In genomic region chr12:2805146-2805525, GRCh38 we compare ENCODE assay signal across 26 cellular contexts. TPM values are rescaled to one million over a fixed set of nuclear protein-coding genes. Genes with fewer than 3 reads are reported as not detected.
A peak's percentile ranks its signal among the peaks of the same experiment; 100 is the strongest.
DNase-seq lines count a peak whose midpoint lies in the region; ATAC-seq and TF ChIP-seq lines count a peak whose summit lies in the region.
"Had no signal": no experiment of that assay in that cellular context is flagged by ENCODE, and none has a peak within 500 bp of the region (broad histone marks: within the 10 kb centered on the region; RNA-seq: fewer than 3 reads in every experiment).

No MANE protein-coding gene starts in this region.

- no peaks in the 10 kb centered on the region for H3K27me3 Mint-ChIP-seq in activated T-cell treated with anti-CD3 and anti-CD28 coated beads, Interleukin-2, amount 50 U/mL, for 72 hours (ENCODE audit: low read depth)
- no peaks in the 10 kb centered on the region for H3K27me3 Mint-ChIP-seq in stimulated activated naive B cell treated with anti-CD40 and anti-IgM and Interleukin-4, amounts not matched to agents 10 μg/mL and 1 μg/mL and 100 μg/mL, for 72 hours
- H3K27me3 Mint-ChIP-seq: activated T-helper 17 cell treated with anti-CD3 and anti-CD28 coated beads, Interleukin-2, amount 50 U/mL, for 72 hours; CD4-positive, CD25-positive, alpha-beta regulatory T cell; central memory CD8-positive, alpha-beta T cell; naive thymus-derived CD4-positive, alpha-beta T cell had no signal

- peak overlapping the region; percentile 21 for H3K27ac Mint-ChIP-seq in activated T-cell treated with anti-CD3 and anti-CD28 coated beads, Interleukin-2, amount 50 U/mL, for 72 hours
- peak overlapping the region; percentile 95 for H3K27ac Mint-ChIP-seq in stimulated activated naive B cell treated with anti-CD40 and anti-IgM and Interleukin-4, amounts not matched to agents 10 μg/mL and 1 μg/mL and 100 μg/mL, for 72 hours

- no peaks in the 10 kb centered on the region for H3K9me3 ChIP-seq in SK-N-MC (ENCODE audit: low read depth, low read length)
- H3K9me3 ChIP-seq: adrenal gland, SJSA1 had no signal

- H3K4me3 ChIP-seq in SK-N-MC, result no peak overlapping the region
- peak overlapping the region; percentile 10 for H3K4me3 ChIP-seq in fibroblast of villous mesenchyme (ENCODE audit: low read depth, low read length)
- H3K4me3 ChIP-seq: adrenal gland, SJSA1 had no signal

- H3K27ac ChIP-seq in SK-N-MC, result peak overlapping the region; percentile 50; the same call in 1 of the 2 replicates
- H3K27ac ChIP-seq: SJSA1 had no signal

- peaks cover 59% of the 10 kb centered on the region for H3K36me3 ChIP-seq in SK-N-MC (ENCODE audit: insufficient read depth, low read length)

- DNase-seq in activated T-cell treated with anti-CD3 and anti-CD28 coated beads, Interleukin-2, amount 50 U/mL, for 72 hours, result no peak
- DNase-seq in activated T-cell treated with anti-CD3 and anti-CD28 coated beads, Interleukin-2, amount 50 U/mL, for 48 hours, result no peak
- DNase-seq in SK-N-MC (ENCODE audit: low read depth, low spot score) (no peak), fibroblast of villous mesenchyme (ENCODE audit: low read depth) (peak; percentile 94), globus pallidus (ENCODE audit: low spot score) (no peak)
- DNase-seq in stimulated activated naive B cell treated with anti-CD40 and anti-IgM and Interleukin-4, amounts not matched to agents 10 μg/mL and 1 μg/mL and 100 μg/mL, for 72 hours, result no peak
- DNase-seq: CD4-positive, CD25-positive, alpha-beta regulatory T cell; DMS53; effector CD4-positive, alpha-beta T cell; naive thymus-derived CD4-positive, alpha-beta T cell; NCI-H1436; NCI-H774; stimulated activated CD4-positive, alpha-beta T cell treated with anti-CD3 and anti-CD28 coated beads, Interleukin-2, amount 100 ng/mL, for 24 hours had no signal

- no peaks in the 10 kb centered on the region for H3K4me1 Mint-ChIP-seq in activated T-cell treated with anti-CD3 and anti-CD28 coated beads, Interleukin-2, amount 50 U/mL, for 72 hours (ENCODE audit: low read depth)
- peaks cover 28 to 35% of the 10 kb centered on the region in 2 donors for H3K4me1 Mint-ChIP-seq in stimulated activated naive B cell treated with anti-CD40 and anti-IgM and Interleukin-4, amounts not matched to agents 10 μg/mL and 1 μg/mL and 100 μg/mL, for 72 hours
- H3K4me1 Mint-ChIP-seq: activated T-helper 17 cell treated with anti-CD3 and anti-CD28 coated beads, Interleukin-2, amount 50 U/mL, for 72 hours; central memory CD8-positive, alpha-beta T cell; naive thymus-derived CD4-positive, alpha-beta T cell had no signal

- no peak for ATAC-seq in activated T-cell treated with anti-CD3 and anti-CD28 coated beads, Interleukin-2, amount 50 U/mL, for 72 hours (replicated peaks in 1 of 2)
- ATAC-seq in stimulated activated naive B cell treated with anti-CD40 and anti-IgM and Interleukin-4, amounts not matched to agents 10 μg/mL and 1 μg/mL and 100 μg/mL, for 72 hours (replicated peaks), result no peak
- ATAC-seq in HG02763 (IDR thresholded peaks at IDR 0.05; ENCODE audit: unreplicated experiment) (no peak), GM21825 (IDR thresholded peaks at IDR 0.05; ENCODE audit: unreplicated experiment) (no peak)
- ATAC-seq: activated T-helper 17 cell treated with anti-CD3 and anti-CD28 coated beads, Interleukin-2, amount 50 U/mL, for 72 hours; HCT116; HepG2; naive thymus-derived CD4-positive, alpha-beta T cell; Panc1 had no signal

- no peak overlapping the region for H3K4me3 Mint-ChIP-seq in activated T-cell treated with anti-CD3 and anti-CD28 coated beads, Interleukin-2, amount 50 U/mL, for 72 hours
- H3K4me3 Mint-ChIP-seq in stimulated activated naive B cell treated with anti-CD40 and anti-IgM and Interleukin-4, amounts not matched to agents 10 μg/mL and 1 μg/mL and 100 μg/mL, for 72 hours, result no peak overlapping the region
- H3K4me3 Mint-ChIP-seq: activated T-helper 17 cell treated with anti-CD3 and anti-CD28 coated beads, Interleukin-2, amount 50 U/mL, for 72 hours; CD4-positive, CD25-positive, alpha-beta regulatory T cell; central memory CD8-positive, alpha-beta T cell; naive thymus-derived CD4-positive, alpha-beta T cell had no signal

- H3K9ac ChIP-seq in SK-N-MC (ENCODE audit: insufficient read length), result no peak overlapping the region

- no peaks in the 10 kb centered on the region for H3K9me3 Mint-ChIP-seq in activated T-cell treated with anti-CD3 and anti-CD28 coated beads, Interleukin-2, amount 50 U/mL, for 72 hours
- H3K9me3 Mint-ChIP-seq in stimulated activated naive B cell treated with anti-CD40 and anti-IgM and Interleukin-4, amounts not matched to agents 10 μg/mL and 1 μg/mL and 100 μg/mL, for 72 hours, result no peaks in the 10 kb centered on the region
- H3K9me3 Mint-ChIP-seq: activated T-helper 17 cell treated with anti-CD3 and anti-CD28 coated beads, Interleukin-2, amount 50 U/mL, for 72 hours; CD4-positive, CD25-positive, alpha-beta regulatory T cell; central memory CD8-positive, alpha-beta T cell; naive thymus-derived CD4-positive, alpha-beta T cell had no signal

- peaks cover 5 to 12% of the 10 kb centered on the region in 2 donors for H3K36me3 Mint-ChIP-seq in activated T-cell treated with anti-CD3 and anti-CD28 coated beads, Interleukin-2, amount 50 U/mL, for 72 hours (ENCODE audit: insufficient read depth in 2 of 2)
- H3K36me3 Mint-ChIP-seq in stimulated activated naive B cell treated with anti-CD40 and anti-IgM and Interleukin-4, amounts not matched to agents 10 μg/mL and 1 μg/mL and 100 μg/mL, for 72 hours, result peaks cover 36 to 53% of the 10 kb centered on the region in 2 donors

- TF ChIP-seq CTCF in fibroblast of villous mesenchyme (IDR thresholded peaks at IDR 0.05; ENCODE audit: insufficient read depth, low read depth, low read length), result no peak

RNA-seq across cellular contexts. Expression of gene ITFG2, which starts 7.3 kb away (rescaled TPM):
- 10 to 100 TPM; 19.2 to 20.3 TPM for total RNA-seq in activated T-cell treated with anti-CD3 and anti-CD28 coated beads, Interleukin-2, amount 50 U/mL, for 72 hours
- 21.2 and 22.2 TPM in 2 replicates for total RNA-seq in fibroblast of villous mesenchyme

RNA-seq across cellular contexts. Expression of gene FKBP4, which starts 10.4 kb away (rescaled TPM):
- total RNA-seq in activated T-cell treated with anti-CD3 and anti-CD28 coated beads, Interleukin-2, amount 50 U/mL, for 72 hours, result 10 to 100 TPM; 64.1 to 75.3 TPM
- total RNA-seq in fibroblast of villous mesenchyme, result 25.4 and 51.8 TPM in 2 replicates

RNA-seq across cellular contexts. Expression of gene NRIP2, which starts 29.7 kb away (rescaled TPM):
- not detected for total RNA-seq in activated T-cell treated with anti-CD3 and anti-CD28 coated beads, Interleukin-2, amount 50 U/mL, for 72 hours
- under 0.01 and 0.86 TPM in 2 replicates for total RNA-seq in fibroblast of villous mesenchyme
- total RNA-seq: activated CD8-positive, alpha-beta memory T cell treated with anti-CD3 and anti-CD28 coated beads for 36 hours; activated T-helper 17 cell treated with anti-CD3 and anti-CD28 coated beads, Interleukin-2, amount 50 U/mL, for 72 hours; CD4-positive, CD25-positive, alpha-beta regulatory T cell; HepG2; M059J; naive thymus-derived CD4-positive, alpha-beta T cell; T-helper 2 cell treated with Interferon-gamma antibody and Interleukin-4, amounts not matched to agents 100 ng/mL and 5 ng/mL, for 36 hours had no signal

RNA-seq across cellular contexts. Expression of gene TEX52, which starts 51.7 kb away (rescaled TPM):
- total RNA-seq in activated T-cell treated with anti-CD3 and anti-CD28 coated beads, Interleukin-2, amount 50 U/mL, for 72 hours, result under 1 TPM; 0.28 to 0.48 TPM
- not detected in 2 replicates for total RNA-seq in fibroblast of villous mesenchyme
- total RNA-seq: activated CD8-positive, alpha-beta memory T cell treated with anti-CD3 and anti-CD28 coated beads for 36 hours; adrenal gland; CD4-positive, CD25-positive, alpha-beta regulatory T cell; HepG2; M059J; naive thymus-derived CD4-positive, alpha-beta T cell; posterior vena cava; SJSA1; T-helper 2 cell treated with Interferon-gamma antibody and Interleukin-4, amounts not matched to agents 100 ng/mL and 5 ng/mL, for 36 hours had no signal
